In genomic region chr17:60091109-60091508, GRCh38 we compare ENCODE assay signal across 20 cellular contexts. TPM values are rescaled to one million over a fixed set of nuclear protein-coding genes. Genes with fewer than 3 reads are reported as not detected.
DNase-seq lines count a peak whose midpoint lies in the region; ATAC-seq, FAIRE-seq and TF ChIP-seq lines count a peak whose summit lies in the region.
"Had no signal": no experiment of that assay in that cellular context is flagged by ENCODE, and none has a peak within 500 bp of the region (broad histone marks: within the 10 kb centered on the region; RNA-seq: fewer than 3 reads in every experiment).

No MANE protein-coding gene starts in this region.

- FAIRE-seq in kidney (lab: Jason Lieb, UNC): no peak

- H3K27ac ChIP-seq in AG04450 (ENCODE audit: low read depth, low read length) (peak overlapping the region; percentile 57), esophagus squamous epithelium (peak overlapping the region; percentile 28 to 60 (median 54)), prostate gland (no peak overlapping the region), kidney (ENCODE audit: low read depth in 2 of 2, low read length in 2 of 2) (no peak overlapping the region)
- H3K27ac ChIP-seq: cardiac muscle cell, SK-N-MC had no signal

- H3K4me1 ChIP-seq in esophagus squamous epithelium (peaks cover 7 to 27% (median 22%) of the 10 kb centered on the region in 3 donors), prostate gland (replicated peaks) (no peaks in the 10 kb centered on the region), kidney (ENCODE audit: control insufficient read depth in 1 of 2, insufficient read depth in 1 of 2, low read depth in 1 of 2, low read length in 2 of 2) (no peaks in the 10 kb centered on the region)
- H3K4me1 ChIP-seq: adrenal gland had no signal

- TF ChIP-seq CTCF in AG04450 (IDR thresholded peaks at IDR 0.05; ENCODE audit: low read depth, low read length) (no peak), esophagus squamous epithelium (IDR thresholded peaks at IDR 0.05) (no peak), prostate gland (IDR thresholded peaks at IDR 0.05) (no peak), kidney (IDR thresholded peaks at IDR 0.05; ENCODE audit: borderline replicate concordance, extremely low read depth, insufficient read depth) (no peak)

- H3K4me3 Mint-ChIP-seq in effector memory CD8-positive, alpha-beta T cell: no peak overlapping the region
- H3K4me3 Mint-ChIP-seq: natural killer cell had no signal

- H3K27me3 ChIP-seq in AG04450 (ENCODE audit: control insufficient read depth, insufficient read depth, low read length): no peaks in the 10 kb centered on the region
- H3K27me3 ChIP-seq in esophagus squamous epithelium: no peaks in the 10 kb centered on the region
- H3K27me3 ChIP-seq in prostate gland (replicated peaks; ENCODE audit: insufficient read depth): no peaks in the 10 kb centered on the region
- H3K27me3 ChIP-seq: adrenal gland, cardiac muscle cell had no signal

- H3K9me3 Mint-ChIP-seq in effector memory CD8-positive, alpha-beta T cell: peaks cover 0 to 13% of the 10 kb centered on the region in 2 donors

- H3K9me3 ChIP-seq in AG04450 (ENCODE audit: control insufficient read depth, insufficient read depth, low read length) (no peaks in the 10 kb centered on the region), esophagus squamous epithelium (peaks cover 0 to 11% (median 0%) of the 10 kb centered on the region in 3 donors), prostate gland (no peaks in the 10 kb centered on the region), kidney (ENCODE audit: control insufficient read depth in 1 of 2, low read length in 2 of 2) (no peaks in the 10 kb centered on the region)
- H3K9me3 ChIP-seq: adrenal gland had no signal

- intact Hi-C loops in esophagus squamous epithelium (cut with DNase I): no loop called here
- intact Hi-C loops in prostate gland (cut with DNase I): no loop called here
- intact Hi-C loops in kidney (cut with DNase I): no loop called here

- DNase-seq in AG04450 (ENCODE audit: low read depth, low spot score) (no peak), NCI-H2227 treated with DMSO at 0.1 percent for 48 hours (lab: John Stamatoyannopoulos, UW) (peak; percentile 71), esophagus squamous epithelium (lab: John Stamatoyannopoulos, UW) (no peak), prostate gland (ENCODE audit: low spot score) (peak; percentile 2), kidney (no peak), NCI-H1092 treated with DMSO at 0.1 percent for 48 hours (lab: John Stamatoyannopoulos, UW) (no peak)
- DNase-seq in effector memory CD8-positive, alpha-beta T cell: no peak
- DNase-seq: adrenal gland; COR-L47; glutamatergic neuron; GOT3; natural killer cell; NCI-H1048; NCI-H774; stimulated activated CD4-positive, alpha-beta T cell treated with anti-CD3 and anti-CD28 coated beads, Interleukin-12 subunit alpha, Interleukin-12 subunit beta, amount 100 ng/mL, for 4 hours; T-helper 9 cell had no signal

- H3K36me3 Mint-ChIP-seq in effector memory CD8-positive, alpha-beta T cell (ENCODE audit: insufficient read depth): no peaks in the 10 kb centered on the region

- H3K36me3 ChIP-seq in esophagus squamous epithelium (no peaks in the 10 kb centered on the region), prostate gland (no peaks in the 10 kb centered on the region), kidney (ENCODE audit: control insufficient read depth in 1 of 2, insufficient read depth in 2 of 2, low read length in 2 of 2) (no peaks in the 10 kb centered on the region)
- H3K36me3 ChIP-seq: adrenal gland, cardiac muscle cell had no signal

- H3K9ac ChIP-seq in kidney (ENCODE audit: low read length in 2 of 2): no peak overlapping the region

- H3K4me3 ChIP-seq in AG04450 (ENCODE audit: low read depth, low read length) (no peak overlapping the region), esophagus squamous epithelium (no peak overlapping the region), prostate gland (no peak overlapping the region), kidney (ENCODE audit: low read length in 2 of 2) (no peak overlapping the region)
- H3K4me3 ChIP-seq: adrenal gland, cardiac muscle cell, SK-N-MC had no signal

- no peak overlapping the region for H3K27ac Mint-ChIP-seq in effector memory CD8-positive, alpha-beta T cell
- H3K27ac Mint-ChIP-seq: natural killer cell had no signal

- TF ChIP-seq POLR2A in esophagus squamous epithelium (IDR thresholded peaks at IDR 0.05): no peak
- no peak for TF ChIP-seq POLR2A in prostate gland (IDR thresholded peaks at IDR 0.05)

- CTCF ChIA-PET in AG04450 (lab: Charles Lee): no interaction called here

- POLR2A ChIA-PET in AG04450 (lab: Yijun Ruan, JAX): no interaction called here

- ATAC-seq in effector memory CD8-positive, alpha-beta T cell (replicated peaks): no peak
- no peak for ATAC-seq in GM18870 (IDR thresholded peaks at IDR 0.05; ENCODE audit: unreplicated experiment)
- ATAC-seq: Panc1 had no signal

- peaks cover 14 to 34% of the 10 kb centered on the region in 2 donors for H3K27me3 Mint-ChIP-seq in effector memory CD8-positive, alpha-beta T cell

- no peaks in the 10 kb centered on the region for H3K4me1 Mint-ChIP-seq in effector memory CD8-positive, alpha-beta T cell (ENCODE audit: low read depth in 2 of 2)
- H3K4me1 Mint-ChIP-seq: natural killer cell had no signal

RNA-seq across cellular contexts. Expression of gene HEATR6, which starts 12.4 kb away (rescaled TPM):
- polyA plus RNA-seq in AG04450 (2011; rRNA removed) (23.5 and 23.7 TPM in 2 replicates), kidney (ENCODE audit: insufficient read depth, low read depth, low replicate concordance) (4.4 TPM)
- 35.7 and 42.3 TPM in 2 replicates for polyA minus RNA-seq in AG04450 (2011; rRNA and poly(A)+ RNA removed)
- total RNA-seq in esophagus squamous epithelium (10 to 100 TPM in 2 of 4 donors, 1 to 10 TPM in 2; 5.8 to 14.8 (median 11.4) TPM), prostate gland (10 to 100 TPM; 32.8 to 35.5 TPM), kidney (27.6 TPM)

RNA-seq across cellular contexts. Expression of gene CA4, which starts 58.7 kb away (rescaled TPM):
- polyA plus RNA-seq in AG04450 (2011; rRNA removed): not detected in 2 replicates
- not detected in 2 replicates for polyA minus RNA-seq in AG04450 (2011; rRNA and poly(A)+ RNA removed)
- total RNA-seq in esophagus squamous epithelium: 1 to 10 TPM in 2 of 4 donors, under 1 TPM in 1, not detected in 1; 0.45 to 1.3 (median 1.1) TPM
- total RNA-seq in prostate gland: 1 to 10 TPM in 1 of 2 donors, under 1 TPM in 1; 0.96 to 4.7 TPM
- total RNA-seq in kidney: 25.3 TPM
- polyA plus RNA-seq in kidney (ENCODE audit: insufficient read depth, low read depth, low replicate concordance): 102 TPM

Comparison
In these comparisons a context has a peak if more than half of its experiments do, and no peak if none do; other contexts are left out.
1. DNase-seq: peak in NCI-H2227 treated with DMSO at 0.1 percent for 48 hours (single experiment) and prostate gland (single experiment); none in AG04450 (single experiment), esophagus squamous epithelium (single experiment), effector memory CD8-positive, alpha-beta T cell (0 of 3), kidney (single experiment) and NCI-H1092 treated with DMSO at 0.1 percent for 48 hours (single experiment).
2. H3K27ac ChIP-seq: peak in AG04450 (single experiment) and esophagus squamous epithelium (4 of 4); none in prostate gland (0 of 2) and kidney (0 of 2).